ENCODE assay signal across 9 cellular contexts in genomic region chr2:224946911-224947310, GRCh38.
DNase-seq lines count a peak whose midpoint lies in the region; ATAC-seq and TF ChIP-seq lines count a peak whose summit lies in the region.
"Had no signal": no experiment of that assay in that cellular context is flagged by ENCODE, and none has a peak within 500 bp of the region (broad histone marks: within the 10 kb centered on the region; RNA-seq: fewer than 3 reads in every experiment).

No MANE protein-coding gene starts in this region.

- H3K9me3 ChIP-seq in A673 (ENCODE audit: low read depth, low read length, poor library complexity, severe bottlenecking) = no peaks in the 10 kb centered on the region
- no peaks in the 10 kb centered on the region for H3K9me3 ChIP-seq in aorta (ENCODE audit: control insufficient read depth, low read length)
- H3K9me3 ChIP-seq: heart right ventricle had no signal

- intact Hi-C loops in A673 (cut with micrococcal nuclease; ENCODE audit: unreplicated experiment) = no loop called here
- intact Hi-C loops in aorta (cut with DNase I) = loop anchor here in 1 of 2 donors (1.0 kb wide), 1 partner anchor 36 kb away; no protein-coding TSS in a partner anchor

- H3K36me3 ChIP-seq in A673 (ENCODE audit: insufficient read depth, low read length, poor library complexity, severe bottlenecking) (no peaks in the 10 kb centered on the region), aorta (ENCODE audit: control insufficient read depth in 1 of 2, insufficient read depth in 2 of 2, low read length in 1 of 2) (no peaks in the 10 kb centered on the region)
- H3K36me3 ChIP-seq: heart right ventricle had no signal

- 68 to 74% methylated on average over 7 of the region's 7 CpGs for WGBS in aorta, 2 donors

- BruUV-seq in A673 (replicated peaks; lab: Mats Ljungman, UMichigan) = no TSS peak

- peak; percentile 74 for DNase-seq in A673 (ENCODE audit: low spot score)
- DNase-seq in SIG-M5 treated with dmso at 0.1 percent for 504 hours (lab: John Stamatoyannopoulos, UW; ENCODE audit: unreplicated experiment) = peak; percentile 94
- peak; percentile 35 for DNase-seq in fibroblast of villous mesenchyme (ENCODE audit: low read depth)
- DNase-seq in NCI-H2171 (lab: John Stamatoyannopoulos, UW) = no peak
- DNase-seq in NCI-H2029 (lab: John Stamatoyannopoulos, UW) = no peak
- DNase-seq in aorta = no peak
- DNase-seq: heart right ventricle had no signal

- H3K27ac ChIP-seq in A673 (ENCODE audit: low read depth, low read length, poor library complexity, severe bottlenecking) (peak overlapping the region; percentile 66), aorta (ENCODE audit: low read depth in 1 of 2, low read length in 2 of 2) (no peak overlapping the region)

- ATAC-seq in GM18868 (IDR thresholded peaks at IDR 0.05; ENCODE audit: unreplicated experiment) (peak; percentile 64), HG03064 (IDR thresholded peaks at IDR 0.05; ENCODE audit: low read depth, unreplicated experiment) (peak; percentile 70), aorta (ENCODE audit: low FRiP score) (no peak)

- H3K4me3 ChIP-seq in A673 (ENCODE audit: low read depth, low read length, poor library complexity, severe bottlenecking) (peak overlapping the region; percentile 6), fibroblast of villous mesenchyme (ENCODE audit: low read depth, low read length) (no peak overlapping the region), aorta (ENCODE audit: low read length in 2 of 2) (no peak overlapping the region)

- CTCF ChIA-PET in A673 (lab: Charles Lee) = no interaction called here

- TF ChIP-seq CTCF in A673 (conservative IDR thresholded peaks at IDR 0.05; ENCODE audit: low read depth, low read length) (no peak), fibroblast of villous mesenchyme (IDR thresholded peaks at IDR 0.05; ENCODE audit: insufficient read depth, low read depth, low read length) (no peak)

- no peaks in the 10 kb centered on the region for H3K27me3 ChIP-seq in A673 (replicated peaks; ENCODE audit: insufficient read depth, low read depth, low read length, poor library complexity)
- no peaks in the 10 kb centered on the region for H3K27me3 ChIP-seq in aorta (ENCODE audit: control insufficient read depth in 1 of 2, insufficient read depth in 2 of 2, low read length in 1 of 2)
- H3K27me3 ChIP-seq: heart right ventricle had no signal

- peaks cover 30% of the 10 kb centered on the region for H3K4me1 ChIP-seq in A673 (ENCODE audit: insufficient read depth, low read length, poor library complexity, severe bottlenecking)
- peaks cover 0 to 20% of the 10 kb centered on the region in 2 donors for H3K4me1 ChIP-seq in aorta (ENCODE audit: control insufficient read depth in 1 of 2, insufficient read depth in 2 of 2, low read length in 2 of 2)

- POLR2A ChIA-PET in A673 (lab: Charles Lee; ENCODE audit: low non-redundant PET) = no interaction called here

Comparison
In these comparisons a context has a peak if more than half of its experiments do, and no peak if none do; other contexts are left out.
1. DNase-seq: peak in A673 (single experiment), SIG-M5 treated with dmso at 0.1 percent for 504 hours (single experiment) and fibroblast of villous mesenchyme (single experiment); none in NCI-H2171 (single experiment), NCI-H2029 (single experiment) and aorta (0 of 2).